Comparison of ENCODE assay signal across 1 cellular context in the genomic region with DNA sequence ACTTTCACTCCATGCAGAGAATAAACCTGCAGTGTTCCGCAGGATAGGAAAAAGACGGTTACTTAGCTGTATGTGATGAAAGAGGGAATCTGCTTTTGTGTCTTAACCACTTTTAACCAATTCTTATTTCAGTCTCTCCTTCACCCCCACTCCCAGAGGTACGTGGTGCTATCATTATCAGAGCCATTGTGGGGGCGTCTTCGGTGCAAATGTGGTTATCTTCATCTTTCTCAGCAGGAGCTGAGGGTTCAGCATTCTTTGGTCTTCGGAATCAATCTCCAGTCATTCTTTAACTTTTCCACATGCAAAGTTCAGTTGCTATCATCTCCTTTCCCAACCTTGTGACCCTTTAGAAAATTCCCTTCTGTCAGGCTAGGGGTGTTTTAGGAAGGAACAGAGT.
TF ChIP-seq lines count a peak whose summit lies in the region.

No MANE protein-coding gene starts in this region.

TF ChIP-seq in H1, 55 proteins besides CTCF, POLR2A, EP300 and RAD21 (continued from another document):
- TF ChIP-seq RBBP5 (IDR thresholded peaks at IDR 0.05; ENCODE audit: borderline replicate concordance, low read depth, low read length) (no peak), NANOG (IDR thresholded peaks at IDR 0.05; ENCODE audit: insufficient read depth, low read depth, low read length, poor library complexity, severe bottlenecking) (no peak), RXRA (IDR thresholded peaks at IDR 0.05; ENCODE audit: insufficient read depth, low read depth, low read length) (no peak), RNF2 (IDR thresholded peaks at IDR 0.05; ENCODE audit: borderline replicate concordance, low read depth, low read length, missing control alignments, poor library complexity, severe bottlenecking) (no peak), TBP (IDR thresholded peaks at IDR 0.05; ENCODE audit: low read depth, low read length) (no peak), ZNF274 (IDR thresholded peaks at IDR 0.05; ENCODE audit: borderline replicate concordance, extremely low read depth, low read length) (no peak), NRF1 (IDR thresholded peaks at IDR 0.05; ENCODE audit: low read depth, low read length) (no peak), SIRT6 (IDR thresholded peaks at IDR 0.05; ENCODE audit: low read length) (no peak), POU5F1 (IDR thresholded peaks at IDR 0.05; ENCODE audit: low read depth, low read length) (no peak), POLR2AphosphoS5 (IDR thresholded peaks at IDR 0.05; ENCODE audit: low read depth, low read length) (no peak)
- TF ChIP-seq, protein P1, sequence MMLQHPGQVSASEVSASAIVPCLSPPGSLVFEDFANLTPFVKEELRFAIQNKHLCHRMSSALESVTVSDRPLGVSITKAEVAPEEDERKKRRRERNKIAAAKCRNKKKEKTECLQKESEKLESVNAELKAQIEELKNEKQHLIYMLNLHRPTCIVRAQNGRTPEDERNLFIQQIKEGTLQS (IDR thresholded peaks at IDR 0.05; ENCODE audit: insufficient read depth, low read depth, low read length): no peak
